8 cellular contexts compared by ENCODE assay signal in the genomic region with DNA sequence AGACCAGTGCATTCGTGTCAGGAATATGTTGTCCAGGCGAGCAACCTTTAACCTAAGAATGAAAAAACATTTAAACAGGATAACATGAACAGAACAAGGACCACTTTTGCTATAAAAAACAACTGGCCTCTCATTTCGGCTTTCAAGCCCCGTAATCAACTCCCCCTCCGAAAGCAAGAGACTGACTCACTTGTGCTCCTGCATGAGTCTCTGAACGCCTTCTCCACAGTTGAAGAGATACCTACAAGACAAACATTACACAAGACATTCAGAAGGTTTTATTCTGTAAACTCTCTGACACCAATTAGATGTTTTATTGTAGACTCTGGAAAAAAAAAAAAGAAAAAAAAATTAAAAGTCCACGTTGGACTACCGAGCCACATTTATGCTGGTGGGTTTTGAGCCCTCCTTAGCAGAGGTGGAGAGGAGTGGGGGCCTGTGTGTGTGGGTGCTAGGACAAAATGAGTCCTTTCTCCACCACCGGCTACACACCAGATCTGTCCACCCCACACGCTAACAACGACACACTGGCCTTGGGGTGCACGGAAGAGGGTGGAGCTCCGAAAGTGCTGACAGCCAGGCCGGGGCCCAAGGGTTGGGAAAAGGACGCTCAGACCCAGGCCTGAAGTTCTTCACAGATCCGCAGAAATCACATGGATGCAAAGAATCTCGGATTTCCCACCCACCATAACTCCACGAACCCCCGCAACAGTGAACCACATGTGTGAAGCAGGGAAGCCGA. TPM values are rescaled to one million over a fixed set of nuclear protein-coding genes. Genes with fewer than 3 reads are reported as not detected.
DNase-seq lines count a peak whose midpoint lies in the region; ATAC-seq and TF ChIP-seq lines count a peak whose summit lies in the region.

No MANE protein-coding gene starts in this region.

- H3K36me3 ChIP-seq in WERI-Rb-1 (peaks cover 43% of the 10 kb centered on the region), heart left ventricle (peaks cover 0 to 47% (median 43%) of the 10 kb centered on the region in 9 donors)

- peak overlapping the region; percentile 94 for H3K4me3 Mint-ChIP-seq in activated T-cell treated with anti-CD3 and anti-CD28 coated beads, Interleukin-2, amount 50 U/mL, for 24 hours

- peak; percentile 9 for ATAC-seq in HG03097 (IDR thresholded peaks at IDR 0.05; ENCODE audit: low FRiP score, unreplicated experiment)
- peak in 2 of 4 donors; percentile 14 to 32 for ATAC-seq in heart left ventricle

- TF ChIP-seq POLR2A in heart left ventricle (IDR thresholded peaks at IDR 0.05): no peak

- H3K27me3 Mint-ChIP-seq in activated T-cell treated with anti-CD3 and anti-CD28 coated beads, Interleukin-2, amount 50 U/mL, for 24 hours: no peaks in the 10 kb centered on the region

- TF ChIP-seq CTCF in WERI-Rb-1 (IDR thresholded peaks at IDR 0.05; ENCODE audit: low read depth, low read length) (no peak), heart left ventricle (IDR thresholded peaks at IDR 0.05) (no peak), retinal pigment epithelial cell (conservative IDR thresholded peaks at IDR 0.05; ENCODE audit: low read depth, low read length) (no peak)

- no peak for DNase-seq in activated T-cell treated with anti-CD3 and anti-CD28 coated beads, Interleukin-2, amount 50 U/mL, for 24 hours
- DNase-seq in activated T-cell treated with anti-CD3 and anti-CD28 coated beads, Interleukin-2, amount 50 U/mL, for 1 hour: no peak
- DNase-seq in WERI-Rb-1 (peak; percentile 12), heart left ventricle (no peak), retinal pigment epithelial cell (ENCODE audit: low read depth) (no peak), inferior parietal cortex (ENCODE audit: extremely low spot score) (no peak), NCI-H226 (no peak)

- no peaks in the 10 kb centered on the region for H3K9me3 ChIP-seq in WERI-Rb-1 (ENCODE audit: severe bottlenecking)
- no peaks in the 10 kb centered on the region for H3K9me3 ChIP-seq in heart left ventricle

- H3K4me1 Mint-ChIP-seq in activated T-cell treated with anti-CD3 and anti-CD28 coated beads, Interleukin-2, amount 50 U/mL, for 24 hours (ENCODE audit: low read depth): peaks cover 42% of the 10 kb centered on the region

- H3K27ac ChIP-seq in WERI-Rb-1 (peak overlapping the region; percentile 85), heart left ventricle (peak overlapping the region; percentile 2 to 95 (median 82))

- H3K27me3 ChIP-seq in WERI-Rb-1 (ENCODE audit: insufficient read depth, low read depth, severe bottlenecking): no peaks in the 10 kb centered on the region
- H3K27me3 ChIP-seq in heart left ventricle: no peaks in the 10 kb centered on the region

- peaks cover 60% of the 10 kb centered on the region for H3K36me3 Mint-ChIP-seq in activated T-cell treated with anti-CD3 and anti-CD28 coated beads, Interleukin-2, amount 50 U/mL, for 24 hours (ENCODE audit: low read depth)

- H3K9me3 Mint-ChIP-seq in activated T-cell treated with anti-CD3 and anti-CD28 coated beads, Interleukin-2, amount 50 U/mL, for 24 hours: no peaks in the 10 kb centered on the region

- H3K27ac Mint-ChIP-seq in activated T-cell treated with anti-CD3 and anti-CD28 coated beads, Interleukin-2, amount 50 U/mL, for 24 hours: peak overlapping the region; percentile 99

- intact Hi-C loops in heart left ventricle (cut with DNase I): loop anchor here in 1 of 10 donors (5.0 kb wide), 1 partner anchor 350 kb away; a partner anchor contains a TSS

- WGBS in heart left ventricle, 4 donors: 19 to 29% (median 21%) methylated on average over 14 to 20 of the region's 20 CpGs

- peak overlapping the region; percentile 59 for H3K4me3 ChIP-seq in WERI-Rb-1 (ENCODE audit: low read depth, low read length)
- H3K4me3 ChIP-seq in heart left ventricle: peak overlapping the region; percentile 54 to 97 (median 86)
- H3K4me3 ChIP-seq in retinal pigment epithelial cell (ENCODE audit: low read length): peak overlapping the region; percentile 93

- H3K4me1 ChIP-seq in heart left ventricle: peaks cover 0 to 22% (median 11%) of the 10 kb centered on the region in 12 donors

RNA-seq across cellular contexts. Expression of a gene that starts 0.8 kb away (rescaled TPM):
- total RNA-seq in heart left ventricle: 100 to 1,000 TPM in 1 of 9 donors, 10 to 100 TPM in 8; 48.6 to 114 (median 68.3) TPM
- polyA plus RNA-seq in heart left ventricle: 10 to 100 TPM; 28.2 to 66.3 TPM
